In the genomic region with DNA sequence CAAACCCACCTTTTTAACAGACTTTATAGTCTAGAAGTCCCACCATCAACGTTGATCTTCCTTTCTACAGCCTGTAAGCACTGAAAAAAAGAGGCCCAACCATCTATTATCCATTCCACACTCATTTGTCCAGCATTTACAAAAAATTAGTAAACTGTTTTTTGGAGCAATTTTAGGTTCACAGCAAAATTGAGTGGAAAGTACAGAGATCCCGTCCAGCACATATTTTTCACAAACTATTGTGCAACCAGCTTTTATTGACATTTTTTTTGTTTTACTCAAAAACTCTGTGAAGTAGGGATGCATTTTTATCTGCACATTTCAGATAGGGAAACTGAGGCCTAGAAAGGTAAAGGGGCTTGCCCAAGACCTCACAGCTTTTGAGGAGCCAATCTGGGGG, we compare ENCODE assay signal across 26 cellular contexts.
A peak's percentile ranks its signal among the peaks of the same experiment; 100 is the strongest.
DNase-seq lines count a peak whose midpoint lies in the region; ATAC-seq and TF ChIP-seq lines count a peak whose summit lies in the region.
"Had no signal": no experiment of that assay in that cellular context is flagged by ENCODE, and none has a peak within 500 bp of the region (broad histone marks: within the 10 kb centered on the region; RNA-seq: fewer than 3 reads in every experiment).

No MANE protein-coding gene starts in this region.

- H3K79me2 ChIP-seq in PC-9 (ENCODE audit: low read depth) (no peaks in the 10 kb centered on the region), mesendoderm (ENCODE audit: control insufficient read depth, insufficient read depth, low read length) (no peaks in the 10 kb centered on the region)

- H3K4me3 ChIP-seq in PC-9 (no peak overlapping the region), fibroblast of the aortic adventitia (ENCODE audit: low read depth, low read length) (no peak overlapping the region), tibial artery (no peak overlapping the region), mesendoderm (ENCODE audit: low read length) (no peak overlapping the region)
- H3K4me3 ChIP-seq: HAP-1 had no signal

- H3K4me2 ChIP-seq in PC-9, result no peak overlapping the region
- H3K4me2 ChIP-seq in mesendoderm (ENCODE audit: low read length), result no peak overlapping the region

- no peak for TF ChIP-seq CTCF in PC-9 (conservative IDR thresholded peaks at IDR 0.05)
- TF ChIP-seq CTCF in fibroblast of the aortic adventitia (IDR thresholded peaks at IDR 0.05; ENCODE audit: insufficient read depth, low read length), result no peak
- TF ChIP-seq CTCF in nephron (IDR thresholded peaks at IDR 0.05; ENCODE audit: unreplicated experiment in 3 of 3), result no peak
- TF ChIP-seq CTCF in tibial artery (IDR thresholded peaks at IDR 0.05), result no peak
- no peak for TF ChIP-seq CTCF in natural killer cell (IDR thresholded peaks at IDR 0.05)

- H3K9me3 ChIP-seq in PC-9 (ENCODE audit: insufficient read depth, low read depth), result no peaks in the 10 kb centered on the region
- no peaks in the 10 kb centered on the region for H3K9me3 ChIP-seq in tibial artery
- H3K9me3 ChIP-seq: HAP-1 had no signal

- H3K36me3 ChIP-seq in PC-9 (ENCODE audit: low read depth) (no peaks in the 10 kb centered on the region), tibial artery (no peaks in the 10 kb centered on the region), mesendoderm (ENCODE audit: control insufficient read depth, insufficient read depth, low read length) (no peaks in the 10 kb centered on the region)
- H3K36me3 ChIP-seq: HAP-1 had no signal

- H2BK15ac ChIP-seq in mesendoderm (replicated peaks; ENCODE audit: low read depth), result no peak overlapping the region

- no peak overlapping the region for H3K23ac ChIP-seq in mesendoderm (ENCODE audit: low read length)

- POLR2A ChIA-PET in PC-9 (lab: Charles Lee; ENCODE audit: unreplicated experiment), result no interaction called here

- H3K56ac ChIP-seq in mesendoderm (ENCODE audit: low read length), result no peak overlapping the region

- no peak overlapping the region for H2BK120ac ChIP-seq in mesendoderm (ENCODE audit: low read depth, low read length)

- peak overlapping the region; percentile 89 for H3K27ac ChIP-seq in PC-9
- H3K27ac ChIP-seq in tibial artery, result peak overlapping the region; percentile 79 to 86
- H3K27ac ChIP-seq in mesendoderm (ENCODE audit: low read depth, low read length), result no peak overlapping the region
- H3K27ac ChIP-seq: HL-60 had no signal

- no peak overlapping the region for H3K18ac ChIP-seq in mesendoderm (ENCODE audit: low read length)

- H3K27me3 Mint-ChIP-seq in nephron (ENCODE audit: low read depth) (peaks cover 8% of the 10 kb centered on the region), natural killer cell (ENCODE audit: low read depth in 2 of 2) (peaks cover 0 to 13% of the 10 kb centered on the region in 2 donors)

- WGBS in mesendoderm (ENCODE audit: extremely low coverage, insufficient coverage, low lambda C conversion rate), result no CpG with 5 or more reads among the region's 2 CpGs

- H3K36me3 Mint-ChIP-seq in nephron (ENCODE audit: low read depth) (no peaks in the 10 kb centered on the region), natural killer cell (no peaks in the 10 kb centered on the region)
- H3K36me3 Mint-ChIP-seq: brain, memory B cell had no signal

- H3K4me3 Mint-ChIP-seq in nephron (no peak overlapping the region), natural killer cell (no peak overlapping the region)
- H3K4me3 Mint-ChIP-seq: activated B cell treated with CpG ODN at 0.5 μM for 24 hours; activated CD4-positive, alpha-beta memory T cell treated with anti-CD3 and anti-CD28 coated beads, Interleukin-2, amount 10 ng/mL, durations not matched to agents 7 days and 5 days; activated T-cell treated with anti-CD3 and anti-CD28 coated beads, Interleukin-2, amount 50 U/mL, for 4 hours; brain; memory B cell; T-helper 17 cell had no signal

- H3K9me3 Mint-ChIP-seq in nephron (no peaks in the 10 kb centered on the region), natural killer cell (no peaks in the 10 kb centered on the region)
- H3K9me3 Mint-ChIP-seq: activated B cell treated with CpG ODN at 0.5 μM for 24 hours; activated CD4-positive, alpha-beta memory T cell treated with anti-CD3 and anti-CD28 coated beads, Interleukin-2, amount 10 ng/mL, durations not matched to agents 7 days and 5 days; activated T-cell treated with anti-CD3 and anti-CD28 coated beads, Interleukin-2, amount 50 U/mL, for 4 hours; memory B cell had no signal

- H3K79me1 ChIP-seq in mesendoderm (ENCODE audit: low read length), result no peaks in the 10 kb centered on the region

- intact Hi-C loops in PC-9 (cut with micrococcal nuclease; ENCODE audit: unreplicated experiment) (loop anchor here (5.0 kb wide), 1 partner anchor 94 kb away; a partner anchor contains a TSS), tibial artery (cut with DNase I; ENCODE audit: low total_unique reads) (no loop called here), natural killer cell (cut with micrococcal nuclease) (no loop called here)

- CTCF ChIA-PET in PC-9 (lab: Charles Lee), result no interaction called here

- H3K4me1 ChIP-seq in PC-9 (replicated peaks; ENCODE audit: insufficient read depth) (peaks cover 10% of the 10 kb centered on the region), tibial artery (peaks cover 0 to 76% (median 40%) of the 10 kb centered on the region in 4 donors), mesendoderm (ENCODE audit: control insufficient read depth, low read depth, low read length) (no peaks in the 10 kb centered on the region)

- H3K4ac ChIP-seq in mesendoderm (ENCODE audit: low read depth, low read length), result no peak overlapping the region

- no peak overlapping the region for H4K8ac ChIP-seq in mesendoderm (ENCODE audit: low read depth, low read length)

- DNase-seq in PC-9 (no peak), fibroblast of the aortic adventitia (ENCODE audit: low read depth) (peak; percentile 17), tibial artery (no peak), mesendoderm (no peak), natural killer cell (no peak)
- DNase-seq: activated B cell treated with CpG ODN at 0.5 μM for 24 hours; activated CD4-positive, alpha-beta memory T cell treated with anti-CD3 and anti-CD28 coated beads, Interleukin-2, amount 10 ng/mL, durations not matched to agents 7 days and 5 days; activated naive CD4-positive, alpha-beta T cell treated with anti-CD3 and anti-CD28 coated beads, Interleukin-2, amount 50 U/mL, for 16 hours; activated T-cell treated with anti-CD3 and anti-CD28 coated beads, Interleukin-2, amount 50 U/mL, for 4 hours; AML-193; Calu3; dermis blood vessel endothelial cell; head of caudate nucleus; KBM-7; NCI-H1048; NCI-H2081; NCI-H510A; SIG-M5; stimulated activated naive CD4-positive, alpha-beta T cell; T-helper 17 cell had no signal

- BruUV-seq in PC-9 (replicated peaks; lab: Mats Ljungman, UMichigan), result no TSS peak

- H3K9ac ChIP-seq in mesendoderm (ENCODE audit: low read length), result no peak overlapping the region

- H2AK5ac ChIP-seq in mesendoderm (ENCODE audit: low read length), result no peak overlapping the region

- no peak overlapping the region for H2BK5ac ChIP-seq in mesendoderm (ENCODE audit: low read length)

- H4K20me1 ChIP-seq in PC-9 (ENCODE audit: insufficient read depth), result no peaks in the 10 kb centered on the region

- no peak for ATAC-seq in GM21723 (IDR thresholded peaks at IDR 0.05; ENCODE audit: unreplicated experiment)
- ATAC-seq in natural killer cell, result no peak
- ATAC-seq: activated T-cell treated with anti-CD3 and anti-CD28 coated beads, Interleukin-2, amount 50 U/mL, for 4 hours; T-helper 17 cell had no signal

- peaks cover 8% of the 10 kb centered on the region; the same call in 1 of the 2 replicates for H3F3A ChIP-seq in PC-9 (ENCODE audit: insufficient read depth, low read depth)

- H3K27me3 ChIP-seq in PC-9 (ENCODE audit: insufficient read depth, low read depth), result no peaks in the 10 kb centered on the region
- no peaks in the 10 kb centered on the region for H3K27me3 ChIP-seq in tibial artery
- H3K27me3 ChIP-seq in mesendoderm (ENCODE audit: insufficient read depth, low read length, poor library complexity), result no peaks in the 10 kb centered on the region

- H3K4me1 Mint-ChIP-seq in nephron (peaks cover 65% of the 10 kb centered on the region), natural killer cell (no peaks in the 10 kb centered on the region)
- H3K4me1 Mint-ChIP-seq: activated B cell treated with CpG ODN at 0.5 μM for 24 hours; activated CD4-positive, alpha-beta memory T cell treated with anti-CD3 and anti-CD28 coated beads, Interleukin-2, amount 10 ng/mL, durations not matched to agents 7 days and 5 days; memory B cell; T-helper 17 cell had no signal

- no peak overlapping the region for H2AFZ ChIP-seq in PC-9

- no peak overlapping the region for H4K5ac ChIP-seq in mesendoderm (ENCODE audit: low read length)

- H3K9me2 ChIP-seq in PC-9 (ENCODE audit: insufficient read depth), result no peaks in the 10 kb centered on the region

- H3K27ac Mint-ChIP-seq in nephron, result peak overlapping the region in 2 of 3 experiments; percentile 38 to 95
- no peak overlapping the region for H3K27ac Mint-ChIP-seq in natural killer cell
- H3K27ac Mint-ChIP-seq: activated B cell treated with CpG ODN at 0.5 μM for 24 hours; activated CD4-positive, alpha-beta memory T cell treated with anti-CD3 and anti-CD28 coated beads, Interleukin-2, amount 10 ng/mL, durations not matched to agents 7 days and 5 days; memory B cell; T-helper 17 cell had no signal

Comparison
In these comparisons a context has a peak if more than half of its experiments do, and no peak if none do; other contexts are left out.
1. H3K27ac Mint-ChIP-seq: peak in nephron (2 of 3); none in natural killer cell (0 of 2).